ENCODE assay signal across 14 cellular contexts in the genomic region with DNA sequence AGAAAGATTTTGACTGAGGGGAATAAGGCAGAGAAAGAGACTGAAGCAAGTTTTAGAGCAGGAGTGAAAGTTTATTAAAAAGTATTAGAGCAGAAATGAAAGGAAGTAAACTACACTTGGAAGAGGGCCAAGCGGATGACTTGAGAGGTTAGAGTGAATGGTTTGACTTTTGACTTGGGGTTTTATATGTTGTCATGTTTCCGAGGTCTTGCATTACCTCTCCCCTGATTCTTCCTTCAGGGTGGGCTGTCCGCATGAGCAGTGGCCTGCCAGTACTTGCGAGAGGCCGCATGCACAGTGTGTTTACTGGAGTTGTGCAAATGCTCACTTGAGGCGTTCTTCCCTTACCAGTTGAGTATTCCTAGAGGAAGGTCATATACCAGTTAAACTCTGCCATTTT. TPM values are rescaled to one million over a fixed set of nuclear protein-coding genes. Genes with fewer than 3 reads are reported as not detected.
A peak's percentile ranks its signal among the peaks of the same experiment; 100 is the strongest.
DNase-seq lines count a peak whose midpoint lies in the region; ATAC-seq and TF ChIP-seq lines count a peak whose summit lies in the region.
"Had no signal": no experiment of that assay in that cellular context is flagged by ENCODE, and none has a peak within 500 bp of the region (broad histone marks: within the 10 kb centered on the region; RNA-seq: fewer than 3 reads in every experiment).

No MANE protein-coding gene starts in this region.

- H3K9me3 ChIP-seq in WERI-Rb-1 (ENCODE audit: severe bottlenecking) = no peaks in the 10 kb centered on the region
- H3K9me3 ChIP-seq: pancreas had no signal

- TF ChIP-seq CTCF in WERI-Rb-1 (IDR thresholded peaks at IDR 0.05; ENCODE audit: low read depth, low read length) (no peak), GM10266 (IDR thresholded peaks at IDR 0.05; ENCODE audit: control insufficient read depth, insufficient read depth, low read depth, missing control alignments) (no peak)

- H3K27ac ChIP-seq in WERI-Rb-1 = peak overlapping the region; percentile 75
- H3K27ac ChIP-seq: coronary artery, pancreas had no signal

- H3K9me3 Mint-ChIP-seq in stimulated activated naive CD8-positive, alpha-beta T cell treated with anti-CD3 and anti-CD28 coated beads, Interleukin-15, Interleukin-2, amounts not matched to agents 100 ng/mL and 50 ng/mL, for 24 hours = no peaks in the 10 kb centered on the region
- H3K9me3 Mint-ChIP-seq in immature natural killer cell = peaks cover 0 to 6% (median 0%) of the 10 kb centered on the region in 6 donors

- no peak overlapping the region for H3K4me3 ChIP-seq in WERI-Rb-1 (ENCODE audit: low read depth, low read length)
- H3K4me3 ChIP-seq: coronary artery, pancreas had no signal

- no peak for ATAC-seq in stimulated activated naive CD8-positive, alpha-beta T cell treated with anti-CD3 and anti-CD28 coated beads, Interleukin-15, Interleukin-2, amounts not matched to agents 100 U/mL and 50 U/mL, for 24 hours
- no peak for ATAC-seq in GM18511 (IDR thresholded peaks at IDR 0.05; ENCODE audit: unreplicated experiment)
- ATAC-seq: HCT116, pancreas had no signal

- H3K27me3 Mint-ChIP-seq in stimulated activated naive CD8-positive, alpha-beta T cell treated with anti-CD3 and anti-CD28 coated beads, Interleukin-15, Interleukin-2, amounts not matched to agents 100 ng/mL and 50 ng/mL, for 24 hours = no peaks in the 10 kb centered on the region
- peaks cover 10 to 18% (median 12%) of the 10 kb centered on the region in 3 donors for H3K27me3 Mint-ChIP-seq in immature natural killer cell (ENCODE audit: low read depth in 3 of 3)

- DNase-seq in stimulated activated naive CD8-positive, alpha-beta T cell treated with anti-CD3 and anti-CD28 coated beads, Interleukin-15, Interleukin-2, amounts not matched to agents 100 U/mL and 50 U/mL, for 24 hours = no peak
- DNase-seq in WERI-Rb-1 (no peak), immature natural killer cell (no peak), SIG-M5 treated with dmso at 0.1 percent for 504 hours (lab: John Stamatoyannopoulos, UW; ENCODE audit: unreplicated experiment) (no peak), GM10266 (ENCODE audit: extremely low spot score) (no peak), AG20443 (ENCODE audit: low spot score) (no peak)
- DNase-seq: activated CD4-positive, CD25-positive, alpha-beta regulatory T cell; NCI-H1417 treated with DMSO at 0.1 percent for 48 hours; NCI-H524; pancreas had no signal

- no peaks in the 10 kb centered on the region for H3K36me3 Mint-ChIP-seq in stimulated activated naive CD8-positive, alpha-beta T cell treated with anti-CD3 and anti-CD28 coated beads, Interleukin-15, Interleukin-2, amounts not matched to agents 100 ng/mL and 50 ng/mL, for 24 hours (ENCODE audit: low read depth)
- H3K36me3 Mint-ChIP-seq in immature natural killer cell = peaks cover 0 to 4% (median 0%) of the 10 kb centered on the region in 3 donors

- peaks cover 90% of the 10 kb centered on the region for H3K4me1 Mint-ChIP-seq in stimulated activated naive CD8-positive, alpha-beta T cell treated with anti-CD3 and anti-CD28 coated beads, Interleukin-15, Interleukin-2, amounts not matched to agents 100 ng/mL and 50 ng/mL, for 24 hours (ENCODE audit: low read depth)
- peaks cover 62 to 68% of the 10 kb centered on the region in 2 donors for H3K4me1 Mint-ChIP-seq in immature natural killer cell

- H3K4me3 Mint-ChIP-seq in stimulated activated naive CD8-positive, alpha-beta T cell treated with anti-CD3 and anti-CD28 coated beads, Interleukin-15, Interleukin-2, amounts not matched to agents 100 ng/mL and 50 ng/mL, for 24 hours = peak overlapping the region; percentile 59
- peak overlapping the region; percentile 65 to 84 (median 74) for H3K4me3 Mint-ChIP-seq in immature natural killer cell

- no peaks in the 10 kb centered on the region for H3K27me3 ChIP-seq in WERI-Rb-1 (ENCODE audit: insufficient read depth, low read depth, severe bottlenecking)
- H3K27me3 ChIP-seq: pancreas had no signal

- peak overlapping the region; percentile 92 for H3K27ac Mint-ChIP-seq in stimulated activated naive CD8-positive, alpha-beta T cell treated with anti-CD3 and anti-CD28 coated beads, Interleukin-15, Interleukin-2, amounts not matched to agents 100 ng/mL and 50 ng/mL, for 24 hours
- H3K27ac Mint-ChIP-seq in immature natural killer cell = peak overlapping the region; percentile 97 to 99 (median 98)

- no peaks in the 10 kb centered on the region for H3K36me3 ChIP-seq in WERI-Rb-1
- H3K36me3 ChIP-seq: pancreas had no signal

RNA-seq across cellular contexts. Expression of gene DENND2D, which starts 13.0 kb away (rescaled TPM):
- polyA plus RNA-seq in immature natural killer cell = 100 to 1,000 TPM; 145 to 474 (median 264) TPM

RNA-seq across cellular contexts. Expression of gene CHI3L2, which starts 14.1 kb away (rescaled TPM):
- 10 to 100 TPM; 36.2 to 57.1 (median 42.8) TPM for polyA plus RNA-seq in immature natural killer cell
